In the genomic region with DNA sequence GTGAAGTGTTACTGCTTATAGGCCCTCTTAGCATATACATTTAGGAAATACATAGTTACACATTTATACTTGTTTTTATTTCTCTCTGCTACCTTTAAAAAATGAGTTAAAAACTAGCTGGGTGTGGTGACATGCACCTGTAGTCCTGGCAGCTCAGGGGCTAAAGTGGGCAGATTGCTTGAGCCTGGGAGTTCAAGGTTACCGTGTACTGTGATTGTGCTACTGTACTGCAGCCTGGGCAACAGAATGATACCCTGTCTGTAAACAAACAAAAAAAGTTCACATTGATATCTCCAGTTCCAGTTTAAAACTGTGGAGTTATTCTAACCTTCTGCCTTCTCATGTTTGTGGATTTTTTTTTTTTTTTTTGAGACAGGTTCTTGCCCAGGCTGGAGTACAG, we compare ENCODE assay signal across 16 cellular contexts.
"Had no signal": no experiment of that assay in that cellular context is flagged by ENCODE, and none has a peak within 500 bp of the region (broad histone marks: within the 10 kb centered on the region; RNA-seq: fewer than 3 reads in every experiment).

No MANE protein-coding gene starts in this region.

- H3K4me3 Mint-ChIP-seq: activated naive CD8-positive, alpha-beta T cell treated with anti-CD3 and anti-CD28 coated beads for 36 hours; activated T-helper 17 cell treated with anti-CD3 and anti-CD28 coated beads, Interleukin-2, amount 50 U/mL, for 72 hours; stimulated activated naive CD8-positive, alpha-beta T cell treated with anti-CD3 and anti-CD28 coated beads, Interleukin-15, amount 100 ng/mL, for 72 hours had no signal

- H3K27me3 ChIP-seq: dorsolateral prefrontal cortex, hepatocyte, suprapubic skin, vagina had no signal

- H3K9me3 ChIP-seq: suprapubic skin, vagina had no signal

- DNase-seq: activated CD4-positive, alpha-beta T cell treated with anti-CD3 and anti-CD28 coated beads, Interleukin-2, amount 50 U/mL, for 1 hour; activated CD4-positive, CD25-positive, alpha-beta regulatory T cell treated with anti-CD3 and anti-CD28 coated beads, Interleukin-2, amount 50 U/mL, for 72 hours; activated naive CD4-positive, alpha-beta T cell; activated naive CD8-positive, alpha-beta T cell treated with anti-CD3 and anti-CD28 coated beads for 36 hours; amniotic stem cell; caudate nucleus; dorsolateral prefrontal cortex; occipital lobe; stimulated activated CD4-positive, alpha-beta T cell treated with anti-CD3 and anti-CD28 coated beads, Interleukin-4, amount 100 ng/mL, for 1 hour; stimulated activated naive CD8-positive, alpha-beta T cell treated with anti-CD3 and anti-CD28 coated beads, Interleukin-15, amount 100 ng/mL, for 72 hours; trophoblast cell had no signal

- H3K27ac Mint-ChIP-seq: activated naive CD8-positive, alpha-beta T cell treated with anti-CD3 and anti-CD28 coated beads for 36 hours had no signal

- H3K27ac ChIP-seq: dorsolateral prefrontal cortex, hepatocyte, skin epidermis, suprapubic skin, vagina had no signal

- ATAC-seq: activated T-helper 17 cell treated with anti-CD3 and anti-CD28 coated beads, Interleukin-2, amount 50 U/mL, for 72 hours; stimulated activated naive CD8-positive, alpha-beta T cell treated with anti-CD3 and anti-CD28 coated beads, Interleukin-15, amount 100 ng/mL, for 72 hours had no signal

- H3K9me3 Mint-ChIP-seq: activated naive CD8-positive, alpha-beta T cell treated with anti-CD3 and anti-CD28 coated beads for 36 hours; activated T-helper 17 cell treated with anti-CD3 and anti-CD28 coated beads, Interleukin-2, amount 50 U/mL, for 72 hours; stimulated activated naive CD8-positive, alpha-beta T cell treated with anti-CD3 and anti-CD28 coated beads, Interleukin-15, amount 100 ng/mL, for 72 hours had no signal

- H3K27me3 Mint-ChIP-seq: activated naive CD8-positive, alpha-beta T cell treated with anti-CD3 and anti-CD28 coated beads for 36 hours; activated T-helper 17 cell treated with anti-CD3 and anti-CD28 coated beads, Interleukin-2, amount 50 U/mL, for 72 hours; stimulated activated naive CD8-positive, alpha-beta T cell treated with anti-CD3 and anti-CD28 coated beads, Interleukin-15, amount 100 ng/mL, for 72 hours had no signal

- H3K4me3 ChIP-seq: dorsolateral prefrontal cortex, hepatocyte, skin epidermis, suprapubic skin, vagina had no signal
